ENCODE assay signal across 16 cellular contexts in the genomic region with DNA sequence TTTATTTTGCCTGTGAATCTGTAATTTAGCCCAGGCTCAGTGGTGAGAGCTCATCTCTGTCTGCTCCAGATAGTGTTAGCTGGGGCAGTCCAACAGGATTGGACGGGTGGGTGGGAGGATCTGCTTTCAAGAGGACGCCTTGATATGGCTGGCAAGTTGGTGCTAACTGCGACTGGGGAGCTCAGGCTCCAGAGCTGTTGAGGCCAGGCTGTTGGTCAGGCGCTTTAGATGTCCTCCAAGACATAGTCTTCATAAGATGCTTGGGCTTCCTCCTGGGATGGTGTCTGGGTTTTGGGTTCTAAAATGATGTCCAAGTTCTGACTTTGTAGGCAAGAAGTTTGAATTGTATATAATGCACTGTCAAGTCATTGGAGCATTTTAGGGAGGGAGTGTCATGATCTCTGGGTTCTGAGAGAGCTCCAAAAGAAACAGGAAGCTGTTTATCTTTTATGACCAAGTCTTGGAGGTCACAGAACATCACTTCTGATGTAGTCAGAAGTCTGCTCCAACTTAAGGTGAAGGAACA. TPM values are rescaled to one million over a fixed set of nuclear protein-coding genes. Genes with fewer than 3 reads are reported as not detected.
DNase-seq lines count a peak whose midpoint lies in the region; ATAC-seq, FAIRE-seq and TF ChIP-seq lines count a peak whose summit lies in the region.
"Had no signal": no experiment of that assay in that cellular context is flagged by ENCODE, and none has a peak within 500 bp of the region (broad histone marks: within the 10 kb centered on the region; RNA-seq: fewer than 3 reads in every experiment).

No MANE protein-coding gene starts in this region.

- H3K36me3 Mint-ChIP-seq in nephron progenitor cell (ENCODE audit: low read depth): no peaks in the 10 kb centered on the region

- peak; percentile 43 for DNase-seq in CMK (ENCODE audit: low read depth)
- peak; percentile 23 for DNase-seq in NAMALWA (ENCODE audit: low spot score)
- peak; percentile 55 to 95 (median 73) for DNase-seq in K562 (ENCODE audit: extremely low read depth in 1 of 4, low spot score in 3 of 4)
- DNase-seq in NCI-H446 (lab: John Stamatoyannopoulos, UW): no peak
- DNase-seq in OCI-M2 (lab: John Stamatoyannopoulos, UW; ENCODE audit: unreplicated experiment): no peak
- DNase-seq in nephron progenitor cell: no peak
- DNase-seq: DMS79 treated with DMSO at 0.1 percent for 48 hours, GDM1, HCEC 1CT, NCI-H187 treated with DMSO at 0.1 percent for 48 hours, NCI-H446 treated with DMSO at 0.1 percent for 48 hours, NCI-H748 treated with DMSO at 0.1 percent for 48 hours had no signal

- no peak overlapping the region for H3K4me3 Mint-ChIP-seq in nephron progenitor cell

- H3K9ac ChIP-seq in BLaER1 (no peak overlapping the region), K562 (ENCODE audit: insufficient read depth in 1 of 2, low read depth in 2 of 2, low read length in 2 of 2) (peak overlapping the region; percentile 66 to 75; a peak in 3 of 4 replicates)

- peaks cover under 1% of the 10 kb centered on the region for H3K9me1 ChIP-seq in K562 (ENCODE audit: control insufficient read depth, insufficient read depth, low read length)

- peak overlapping the region; percentile 96 for H2AFZ ChIP-seq in K562 (ENCODE audit: low read depth, low read length)

- peak; percentile 95 for ATAC-seq in K562

- no TSS peak for BruUV-seq in K562 (replicated peaks; lab: Mats Ljungman, UMichigan)

- H3K4me3 ChIP-seq in BLaER1 (no peak overlapping the region), K562 (peak overlapping the region; percentile 10; the same call in 1 of the 2 replicates)

- peak; percentile 66; the same call in 1 of the 2 replicates for TF ChIP-seq EP300 in K562 (IDR thresholded peaks at IDR 0.05; ENCODE audit: low read length)

- TF ChIP-seq POLR2A in K562 (conservative IDR thresholded peaks at IDR 0.05): peak; percentile 77

- no peaks in the 10 kb centered on the region for H3K9me3 ChIP-seq in BLaER1
- no peaks in the 10 kb centered on the region for H3K9me3 ChIP-seq in K562 (replicated peaks; ENCODE audit: control insufficient read depth, insufficient read depth, low read depth, low read length)

- no peaks in the 10 kb centered on the region for H3K27me3 ChIP-seq in BLaER1
- no peaks in the 10 kb centered on the region for H3K27me3 ChIP-seq in K562 (ENCODE audit: control insufficient read depth in 2 of 2, insufficient read depth in 2 of 2, low read length in 2 of 2)

- H3K79me2 ChIP-seq in K562 (ENCODE audit: control insufficient read depth, insufficient read depth, low read length): no peaks in the 10 kb centered on the region

- H3K27ac ChIP-seq in BLaER1 (no peak overlapping the region), K562 (ENCODE audit: extremely low read depth, low read depth, low read length) (peak overlapping the region; percentile 95)
- H3K27ac ChIP-seq: C4-2B had no signal

- peaks cover 48% of the 10 kb centered on the region for H3K4me1 Mint-ChIP-seq in nephron progenitor cell

- H3K4me1 ChIP-seq in BLaER1 (peaks cover 51% of the 10 kb centered on the region), K562 (replicated peaks in 1 of 2; ENCODE audit: control insufficient read depth in 2 of 2, insufficient read depth in 2 of 2, low read length in 2 of 2) (peaks cover 22 to 42% of the 10 kb centered on the region in 2 experiments)

- H3K27me3 Mint-ChIP-seq in nephron progenitor cell (ENCODE audit: low read depth, poor library complexity): no peaks in the 10 kb centered on the region

- in situ Hi-C loops in K562 (cut with MboI): no loop called here

- no peaks in the 10 kb centered on the region for H3K36me3 ChIP-seq in BLaER1
- H3K36me3 ChIP-seq in K562 (ENCODE audit: control insufficient read depth, insufficient read depth, low read length): no peaks in the 10 kb centered on the region

- 0% methylated on average over 4 of the region's 4 CpGs for WGBS in K562 (ENCODE audit: insufficient coverage, low coverage, missing lambda C conversion rate)

- peak overlapping the region; percentile 21; the same call in 1 of the 2 replicates for H3K4me2 ChIP-seq in BLaER1
- H3K4me2 ChIP-seq in K562 (ENCODE audit: insufficient read depth, low read length): peak overlapping the region; percentile 71

- POLR2A ChIA-PET in K562 (lab: Yijun Ruan, JAX): interaction anchor here (0.7 to 1.7 kb wide), 8 partner anchors 11 to 144 kb away, joined by 3 to 13 read pairs (median 4); partner anchors contain the start of gene PCTP

- intact Hi-C loops in K562 (cut with micrococcal nuclease): loop anchor here (5.0 to 10.0 kb wide), 2 partner anchors 79 to 283 kb away; no protein-coding TSS in a partner anchor

- TF ChIP-seq CTCF in K562 (IDR thresholded peaks at IDR 0.05 in 2 of 3, conservative IDR thresholded peaks at IDR 0.05 in 1 of 3; ENCODE audit: insufficient read depth in 2 of 3, low read depth in 1 of 3, low read length in 3 of 3) (no peak), nephron progenitor cell (IDR thresholded peaks at IDR 0.05) (no peak)

- H3K9me3 Mint-ChIP-seq in nephron progenitor cell: no peaks in the 10 kb centered on the region

- H4K20me1 ChIP-seq in BLaER1 (no peaks in the 10 kb centered on the region), K562 (replicated peaks; ENCODE audit: control insufficient read depth, insufficient read depth, low read length) (no peaks in the 10 kb centered on the region)

- peak; percentile 91 for FAIRE-seq in K562 (lab: Jason Lieb, UNC)
- FAIRE-seq: GM12892, HTR-8/SVneo had no signal

- TF ChIP-seq RAD21 in K562 (CRISPR knock-in tag; conservative IDR thresholded peaks at IDR 0.05 in 1 of 2, IDR thresholded peaks at IDR 0.05 in 1 of 2): no peak

- CTCF ChIA-PET in K562 (lab: Yijun Ruan, JAX; ENCODE audit: low intra/inter-chr PET ratio): no interaction called here

- no peak overlapping the region for H3K27ac Mint-ChIP-seq in nephron progenitor cell

TF ChIP-seq in K562, 482 proteins besides CTCF, POLR2A, EP300 and RAD21 (continues in another document):
- peak; percentile 86 for TF ChIP-seq CC2D1A (IDR thresholded peaks at IDR 0.05)
- peak; percentile 77 for TF ChIP-seq ESRRA (IDR thresholded peaks at IDR 0.05; ENCODE audit: borderline replicate concordance, low read depth)
- TF ChIP-seq KLF16 (IDR thresholded peaks at IDR 0.05): peak; percentile 30; the same call in 1 of the 2 replicates
- TF ChIP-seq MTA2 (IDR thresholded peaks at IDR 0.05; ENCODE audit: low read depth): peak; percentile 28; the same call in 1 of the 2 replicates
- no peak for TF ChIP-seq ZNF217 (CRISPR knock-in tag; IDR thresholded peaks at IDR 0.05)
- peak; percentile 74; the same call in 1 of the 2 replicates for TF ChIP-seq POLR2AphosphoS5 (IDR thresholded peaks at IDR 0.05; ENCODE audit: control insufficient read depth, insufficient read depth, low read depth, low read length)
- TF ChIP-seq L3MBTL2 (IDR thresholded peaks at IDR 0.05): peak; percentile 53
- peak; percentile 63; the same call in 1 of the 2 replicates for TF ChIP-seq KAT7 (CRISPR knock-in tag; IDR thresholded peaks at IDR 0.05; ENCODE audit: borderline replicate concordance)
- no peak for TF ChIP-seq SRSF1 (IDR thresholded peaks at IDR 0.05; ENCODE audit: low read depth, low read length)

RNA-seq across cellular contexts. Expression of gene PCTP, which starts 12.8 kb away (rescaled TPM):
- 19.4 and 28.2 TPM in 2 replicates for total RNA-seq in K562 (2011; cell fraction: chromatin; rRNA removed; ENCODE audit: low replicate concordance)
- 14.7 and 19.2 TPM in 2 replicates for total RNA-seq in K562 (2011; cell fraction: nucleolus; rRNA removed)
- 24.1 and 28.7 TPM in 2 replicates for total RNA-seq in K562 (2011; cell fraction: nucleoplasm; rRNA removed)
- 39.8 and 41.2 TPM in 2 replicates for total RNA-seq in K562 (2014; rRNA removed)
- 42.7 and 43.3 TPM in 2 replicates for total RNA-seq in K562 (2014; rRNA removed; fragmentation: Illumina TruSeq; extraction: Trizol)
- total RNA-seq in K562 (2015; rRNA removed; fragmentation: Illumina TruSeq; extraction: Trizol): 48.6 and 48.8 TPM in 2 replicates
- total RNA-seq in K562 (2021): 33.1 and 33.8 TPM in 2 replicates
- polyA plus RNA-seq in K562 (2011; rRNA removed): 53.4 and 62.3 TPM in 2 replicates
- 30.1 and 56.9 TPM in 2 replicates for polyA plus RNA-seq in K562 (2011; cell fraction: cytosol; rRNA removed)
- polyA plus RNA-seq in K562 (2011; cell fraction: nucleus; rRNA removed): 18.4 and 28.6 TPM in 2 replicates
- 44.4 and 45.6 TPM in 2 replicates for polyA plus RNA-seq in K562 (2012)
- polyA plus RNA-seq in K562 (2014; fragmentation: Illumina TruSeq; extraction: Trizol): 55.5 and 62.2 TPM in 2 replicates
- polyA plus RNA-seq in K562 (2014; fragmentation: Nextera tagmentation; extraction: Ambion mirVana): 10 to 100 TPM; 10.9 to 12.4 TPM
- 37.4 and 47.1 TPM in 2 replicates for polyA plus RNA-seq in K562 (2014; rRNA removed)
- polyA minus RNA-seq in K562 (2011; rRNA and poly(A)+ RNA removed): 53.5 and 54.3 TPM in 2 replicates
- polyA minus RNA-seq in K562 (2011; cell fraction: cytosol; rRNA and poly(A)+ RNA removed): 14.6 and 16.9 TPM in 2 replicates
- 15.3 and 29.4 TPM in 2 replicates for polyA minus RNA-seq in K562 (2011; cell fraction: nucleus; rRNA and poly(A)+ RNA removed)

RNA-seq across cellular contexts. Expression of gene TMEM100, which starts 15.4 kb away (rescaled TPM):
- total RNA-seq in K562 (2011; cell fraction: chromatin; rRNA removed; ENCODE audit: low replicate concordance): not detected in 2 replicates
- total RNA-seq in K562 (2011; cell fraction: nucleolus; rRNA removed): not detected in 2 replicates
- 1.0 and 1.6 TPM in 2 replicates for total RNA-seq in K562 (2011; cell fraction: nucleoplasm; rRNA removed)
- total RNA-seq in K562 (2014; rRNA removed): 0.08 and 0.50 TPM in 2 replicates
- total RNA-seq in K562 (2014; rRNA removed; fragmentation: Illumina TruSeq; extraction: Trizol): 0.16 and 0.22 TPM in 2 replicates
- 0.23 and 0.29 TPM in 2 replicates for total RNA-seq in K562 (2015; rRNA removed; fragmentation: Illumina TruSeq; extraction: Trizol)
- 0.20 and 0.34 TPM in 2 replicates for total RNA-seq in K562 (2021)
- 0.14 TPM in 1 of 2 replicates, not detected in the other for polyA plus RNA-seq in K562 (2011; rRNA removed)
- not detected in 2 replicates for polyA plus RNA-seq in K562 (2011; cell fraction: cytosol; rRNA removed)
- polyA plus RNA-seq in K562 (2011; cell fraction: nucleus; rRNA removed): 0.25 TPM in 1 of 2 replicates, not detected in the other
- 0.40 and 0.76 TPM in 2 replicates for polyA plus RNA-seq in K562 (2012)
- polyA plus RNA-seq in K562 (2014; fragmentation: Illumina TruSeq; extraction: Trizol): 0.19 and 0.42 TPM in 2 replicates
- under 1 TPM; 0.13 to 0.18 TPM for polyA plus RNA-seq in K562 (2014; fragmentation: Nextera tagmentation; extraction: Ambion mirVana)
- 0.12 TPM in 1 of 2 replicates, not detected in the other for polyA plus RNA-seq in K562 (2014; rRNA removed)
- 0.09 TPM in 1 of 2 replicates, not detected in the other for polyA minus RNA-seq in K562 (2011; rRNA and poly(A)+ RNA removed)
- not detected in 2 replicates for polyA minus RNA-seq in K562 (2011; cell fraction: cytosol; rRNA and poly(A)+ RNA removed)
- 0.56 TPM in 1 of 2 replicates, not detected in the other for polyA minus RNA-seq in K562 (2011; cell fraction: nucleus; rRNA and poly(A)+ RNA removed)

Comparison
In these comparisons a context has a peak if more than half of its experiments do, and no peak if none do; other contexts are left out.
1. DNase-seq: peak in CMK (single experiment), NAMALWA (single experiment) and K562 (4 of 4); none in NCI-H446 (0 of 2), OCI-M2 (single experiment) and nephron progenitor cell (single experiment).